ENCODE assay signal across 8 cellular contexts in genomic region chr21:45541221-45542039, GRCh38. TPM values are rescaled to one million over a fixed set of nuclear protein-coding genes. Genes with fewer than 3 reads are reported as not detected.
A peak's percentile ranks its signal among the peaks of the same experiment; 100 is the strongest.
DNase-seq lines count a peak whose midpoint lies in the region; ATAC-seq and TF ChIP-seq lines count a peak whose summit lies in the region.

No MANE protein-coding gene starts in this region.

- H3K27me3 ChIP-seq in stomach smooth muscle (ENCODE audit: control insufficient read depth in 1 of 2, insufficient read depth in 2 of 2, low read length in 2 of 2) = no peaks in the 10 kb centered on the region

- no peak for TF ChIP-seq CTCF in fibroblast of the aortic adventitia (IDR thresholded peaks at IDR 0.05; ENCODE audit: insufficient read depth, low read length)
- TF ChIP-seq CTCF in nephron progenitor cell (IDR thresholded peaks at IDR 0.05) = no peak

- no peaks in the 10 kb centered on the region for H3K9me3 ChIP-seq in stomach smooth muscle (ENCODE audit: control insufficient read depth in 2 of 2, low read length in 2 of 2)

- H3K27ac ChIP-seq in stomach smooth muscle (ENCODE audit: low read length) = no peak overlapping the region

- intact Hi-C loops in activated T-helper 1 cell treated with anti-CD3 and anti-CD28 coated beads, Interleukin-12 subunit alpha, Interleukin-12 subunit beta, Interleukin-2, Interleukin-4 antibody, amounts not matched to agents 30 ng/mL and 10 ng/mL and 1 ng/mL, durations not matched to agents 14 hours and 24 hours and 36 hours (cut with micrococcal nuclease) = loop anchor here (1.0 to 2.0 kb wide), 4 partner anchors 9 to 278 kb away; no protein-coding TSS in a partner anchor

- H3K27me3 Mint-ChIP-seq in activated T-helper 1 cell treated with anti-CD3 and anti-CD28 coated beads, Interleukin-12 subunit alpha, Interleukin-12 subunit beta, Interleukin-2, Interleukin-4 antibody, amounts not matched to agents 30 ng/mL and 10 ng/mL and 1 ng/mL, durations not matched to agents 14 hours and 24 hours and 36 hours (ENCODE audit: insufficient read depth) = no peaks in the 10 kb centered on the region
- no peaks in the 10 kb centered on the region for H3K27me3 Mint-ChIP-seq in nephron progenitor cell (ENCODE audit: low read depth, poor library complexity)

- H3K4me3 Mint-ChIP-seq in activated T-helper 1 cell treated with anti-CD3 and anti-CD28 coated beads, Interleukin-12 subunit alpha, Interleukin-12 subunit beta, Interleukin-2, Interleukin-4 antibody, amounts not matched to agents 30 ng/mL and 10 ng/mL and 1 ng/mL, durations not matched to agents 14 hours and 24 hours and 36 hours = peak overlapping the region; percentile 89
- peak overlapping the region; percentile 83 for H3K4me3 Mint-ChIP-seq in nephron progenitor cell

- peaks cover 14% of the 10 kb centered on the region for H3K4me1 ChIP-seq in stomach smooth muscle (ENCODE audit: control insufficient read depth, insufficient read depth, low read length)

- H3K36me3 ChIP-seq in stomach smooth muscle (ENCODE audit: control insufficient read depth in 2 of 2, insufficient read depth in 2 of 2, low read length in 2 of 2) = no peaks in the 10 kb centered on the region

- H3K9me3 Mint-ChIP-seq in activated T-helper 1 cell treated with anti-CD3 and anti-CD28 coated beads, Interleukin-12 subunit alpha, Interleukin-12 subunit beta, Interleukin-2, Interleukin-4 antibody, amounts not matched to agents 30 ng/mL and 10 ng/mL and 1 ng/mL, durations not matched to agents 14 hours and 24 hours and 36 hours = no peaks in the 10 kb centered on the region
- H3K9me3 Mint-ChIP-seq in nephron progenitor cell = no peaks in the 10 kb centered on the region

- peaks cover 14% of the 10 kb centered on the region for H3K4me1 Mint-ChIP-seq in activated T-helper 1 cell treated with anti-CD3 and anti-CD28 coated beads, Interleukin-12 subunit alpha, Interleukin-12 subunit beta, Interleukin-2, Interleukin-4 antibody, amounts not matched to agents 30 ng/mL and 10 ng/mL and 1 ng/mL, durations not matched to agents 14 hours and 24 hours and 36 hours (ENCODE audit: low read depth)
- peaks cover 22% of the 10 kb centered on the region for H3K4me1 Mint-ChIP-seq in nephron progenitor cell

- H3K36me3 Mint-ChIP-seq in activated T-helper 1 cell treated with anti-CD3 and anti-CD28 coated beads, Interleukin-12 subunit alpha, Interleukin-12 subunit beta, Interleukin-2, Interleukin-4 antibody, amounts not matched to agents 30 ng/mL and 10 ng/mL and 1 ng/mL, durations not matched to agents 14 hours and 24 hours and 36 hours (ENCODE audit: low read depth) = peaks cover 11% of the 10 kb centered on the region
- H3K36me3 Mint-ChIP-seq in nephron progenitor cell (ENCODE audit: low read depth) = no peaks in the 10 kb centered on the region

- H3K4me3 ChIP-seq in fibroblast of the aortic adventitia (ENCODE audit: low read depth, low read length) (peak overlapping the region; percentile 69), stomach smooth muscle (ENCODE audit: low read length in 2 of 2) (peak overlapping the region; percentile 26 to 69)

- DNase-seq in GM03348 (ENCODE audit: low spot score) (peak; percentile 92), OCI-M2 (lab: John Stamatoyannopoulos, UW; ENCODE audit: unreplicated experiment) (peak; percentile 86), fibroblast of the aortic adventitia (ENCODE audit: low read depth) (peak; percentile 70), nephron progenitor cell (no peak), cortex of kidney (lab: John Stamatoyannopoulos, UW) (no peak)
- peak; percentile 77 for DNase-seq in activated T-helper 1 cell treated with anti-CD3 and anti-CD28 coated beads, Interleukin-12 subunit alpha, Interleukin-12 subunit beta, Interleukin-2, Interleukin-4 antibody, amounts not matched to agents 30 ng/mL and 10 ng/mL and 1 ng/mL, durations not matched to agents 14 hours and 24 hours and 36 hours (ENCODE audit: low spot score)

- peak overlapping the region; percentile 86 for H3K27ac Mint-ChIP-seq in activated T-helper 1 cell treated with anti-CD3 and anti-CD28 coated beads, Interleukin-12 subunit alpha, Interleukin-12 subunit beta, Interleukin-2, Interleukin-4 antibody, amounts not matched to agents 30 ng/mL and 10 ng/mL and 1 ng/mL, durations not matched to agents 14 hours and 24 hours and 36 hours
- H3K27ac Mint-ChIP-seq in nephron progenitor cell = no peak overlapping the region

- ATAC-seq in HG03103 (IDR thresholded peaks at IDR 0.05; ENCODE audit: low read depth, unreplicated experiment) = peak; percentile 48

- H3K9ac ChIP-seq in stomach smooth muscle (ENCODE audit: low read length in 2 of 2) = no peak overlapping the region

RNA-seq across cellular contexts. Expression of gene SLC19A1, which starts 0.8 kb away (rescaled TPM):
- total RNA-seq in activated T-helper 1 cell treated with anti-CD3 and anti-CD28 coated beads, Interleukin-12 subunit alpha, Interleukin-12 subunit beta, Interleukin-2, Interleukin-4 antibody, amounts not matched to agents 30 ng/mL and 10 ng/mL and 1 ng/mL, durations not matched to agents 14 hours and 24 hours and 36 hours = 104 and 105 TPM in 2 replicates
- total RNA-seq in fibroblast of the aortic adventitia (ENCODE audit: low replicate concordance) = 2.2 and 7.4 TPM in 2 replicates

Comparison
In these comparisons a context has a peak if more than half of its experiments do, and no peak if none do; other contexts are left out.
1. DNase-seq: peak in GM03348 (single experiment), OCI-M2 (single experiment), activated T-helper 1 cell treated with anti-CD3 and anti-CD28 coated beads, Interleukin-12 subunit alpha, Interleukin-12 subunit beta, Interleukin-2, Interleukin-4 antibody, amounts not matched to agents 30 ng/mL and 10 ng/mL and 1 ng/mL, durations not matched to agents 14 hours and 24 hours and 36 hours (single experiment) and fibroblast of the aortic adventitia (single experiment); none in nephron progenitor cell (single experiment) and cortex of kidney (single experiment).
2. RNA of gene SLC19A1, which starts 0.8 kb away (total RNA-seq): 104 to 105 TPM in activated T-helper 1 cell treated with anti-CD3 and anti-CD28 coated beads, Interleukin-12 subunit alpha, Interleukin-12 subunit beta, Interleukin-2, Interleukin-4 antibody, amounts not matched to agents 30 ng/mL and 10 ng/mL and 1 ng/mL, durations not matched to agents 14 hours and 24 hours and 36 hours; 2.2 to 7.4 TPM in fibroblast of the aortic adventitia; every median in the first group is over 10 times any median in the second.